27 cellular contexts compared by ENCODE assay signal in the genomic region with DNA sequence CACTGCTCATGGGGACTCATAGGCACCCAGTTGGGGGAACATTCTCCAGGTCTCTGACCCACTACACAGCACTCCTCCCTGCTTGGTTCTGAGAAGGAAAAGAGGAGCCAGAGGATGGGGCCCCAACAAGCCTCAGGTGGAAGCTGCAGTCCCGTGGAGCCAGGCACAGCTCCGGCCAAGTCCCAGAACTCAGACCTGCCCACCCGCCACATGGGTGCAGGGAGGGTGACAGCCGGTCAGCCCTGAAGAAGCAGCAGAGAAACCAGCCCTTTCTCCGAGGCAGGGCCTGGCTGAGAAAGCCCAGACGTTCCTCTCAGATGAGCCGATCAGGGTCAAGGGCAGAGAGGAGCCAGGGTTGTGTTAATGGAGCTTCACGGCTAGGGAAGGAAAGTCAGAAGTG.
A peak's percentile ranks its signal among the peaks of the same experiment; 100 is the strongest.
DNase-seq lines count a peak whose midpoint lies in the region; ATAC-seq, FAIRE-seq and TF ChIP-seq lines count a peak whose summit lies in the region.
"Had no signal": no experiment of that assay in that cellular context is flagged by ENCODE, and none has a peak within 500 bp of the region (broad histone marks: within the 10 kb centered on the region; RNA-seq: fewer than 3 reads in every experiment).

No MANE protein-coding gene starts in this region.

- TF ChIP-seq POLR2A in body of pancreas (IDR thresholded peaks at IDR 0.05) = no peak
- TF ChIP-seq POLR2A in stomach (IDR thresholded peaks at IDR 0.05) = no peak
- TF ChIP-seq POLR2A in Peyer's patch (IDR thresholded peaks at IDR 0.05) = no peak

- 80 to 90% methylated on average over 4 to 8 of the region's 8 CpGs for WGBS in body of pancreas, 2 donors
- WGBS in stomach, 5 donors = 79 to 89% (median 85%) methylated on average over 8 of the region's 8 CpGs

- H3K9me3 ChIP-seq in BLaER1 (peaks cover 5% of the 10 kb centered on the region; the same call in 1 of the 2 replicates), body of pancreas (no peaks in the 10 kb centered on the region), kidney (ENCODE audit: control insufficient read depth in 1 of 2, low read length in 2 of 2) (no peaks in the 10 kb centered on the region), stomach (no peaks in the 10 kb centered on the region), Peyer's patch (no peaks in the 10 kb centered on the region), T-helper 17 cell (ENCODE audit: control insufficient read depth, low read length, poor library complexity, severe bottlenecking) (no peaks in the 10 kb centered on the region)
- H3K9me3 ChIP-seq: prostate gland had no signal

- no peak for ATAC-seq in body of pancreas
- ATAC-seq in GM18517 (IDR thresholded peaks at IDR 0.05; ENCODE audit: unreplicated experiment) = no peak
- no peak for ATAC-seq in T-helper 17 cell
- ATAC-seq: CD8-positive, alpha-beta T cell; K562; naive thymus-derived CD8-positive, alpha-beta T cell; stimulated activated memory B cell treated with anti-CD40 and anti-IgM and Interleukin-4, amounts not matched to agents 10 μg/mL and 1 μg/mL and 100 μg/mL, for 72 hours had no signal

- H3K4me3 ChIP-seq in BLaER1 (no peak overlapping the region), body of pancreas (no peak overlapping the region), kidney (ENCODE audit: low read length in 2 of 2) (no peak overlapping the region), stomach (no peak overlapping the region), Peyer's patch (no peak overlapping the region)
- H3K4me3 ChIP-seq: K562, prostate gland had no signal

- H3K27me3 ChIP-seq in BLaER1 = 0 out of 2 replicates have a peak, but pooled peaks cover 8% of the 10 kb centered on the region
- H3K27me3 ChIP-seq in body of pancreas = no peaks in the 10 kb centered on the region
- peaks cover 0 to 15% (median 0%) of the 10 kb centered on the region in 3 donors for H3K27me3 ChIP-seq in stomach
- H3K27me3 ChIP-seq in Peyer's patch = no peaks in the 10 kb centered on the region

- H3K27ac ChIP-seq in BLaER1 = no peak overlapping the region
- peak overlapping the region; percentile 48 to 96 (median 80) for H3K27ac ChIP-seq in body of pancreas
- peak overlapping the region; percentile 13 to 48 for H3K27ac ChIP-seq in kidney (ENCODE audit: low read depth in 2 of 2, low read length in 2 of 2)
- peak overlapping the region; percentile 73 to 93 (median 89) for H3K27ac ChIP-seq in stomach
- no peak overlapping the region for H3K27ac ChIP-seq in Peyer's patch

- TF ChIP-seq EP300 in stomach (IDR thresholded peaks at IDR 0.05) = no peak

- H3K9ac ChIP-seq in BLaER1 = no peak overlapping the region
- peak overlapping the region in 1 of 2 donors; percentile 9 for H3K9ac ChIP-seq in kidney (ENCODE audit: low read length in 2 of 2)

- FAIRE-seq in kidney (lab: Jason Lieb, UNC) = no peak
- FAIRE-seq: endothelial cell of umbilical vein, H54, islet of Langerhans, K562 had no signal

- no peak overlapping the region for H3K4me3 Mint-ChIP-seq in T-helper 17 cell
- H3K4me3 Mint-ChIP-seq: activated B cell treated with CpG ODN at 0.5 μM for 24 hours; activated CD4-positive, alpha-beta T cell treated with anti-CD3 and anti-CD28 coated beads, Interleukin-2, amount 10 ng/mL, durations not matched to agents 7 days and 5 days; activated naive CD8-positive, alpha-beta T cell treated with anti-CD3 and anti-CD28 coated beads, Interleukin-2, amount 10 ng/mL, durations not matched to agents 7 days and 5 days; activated T-cell treated with anti-CD3 and anti-CD28 coated beads, Interleukin-2, amount 50 U/mL, for 24 hours; CD8-positive, alpha-beta T cell; naive thymus-derived CD8-positive, alpha-beta T cell; stimulated activated memory B cell treated with anti-CD40 and anti-IgM and Interleukin-4, amounts not matched to agents 10 μg/mL and 1 μg/mL and 100 μg/mL, for 72 hours had no signal

- H3K27me3 Mint-ChIP-seq in T-helper 17 cell = peaks cover 38% of the 10 kb centered on the region

- H3K4me1 ChIP-seq in BLaER1 = peaks cover 49% of the 10 kb centered on the region
- peaks cover 71% of the 10 kb centered on the region for H3K4me1 ChIP-seq in body of pancreas
- peaks cover 37 to 44% of the 10 kb centered on the region in 2 donors for H3K4me1 ChIP-seq in kidney (ENCODE audit: control insufficient read depth in 1 of 2, insufficient read depth in 1 of 2, low read depth in 1 of 2, low read length in 2 of 2)
- peaks cover 46 to 67% (median 58%) of the 10 kb centered on the region in 4 donors for H3K4me1 ChIP-seq in stomach
- peaks cover 0 to 34% (median 0%) of the 10 kb centered on the region in 4 donors for H3K4me1 ChIP-seq in Peyer's patch

- no peaks in the 10 kb centered on the region for H3K36me3 Mint-ChIP-seq in T-helper 17 cell (ENCODE audit: low read depth)
- H3K36me3 Mint-ChIP-seq: activated naive CD8-positive, alpha-beta T cell treated with anti-CD3 and anti-CD28 coated beads, Interleukin-2, amount 10 ng/mL, durations not matched to agents 7 days and 5 days; CD8-positive, alpha-beta T cell; stimulated activated memory B cell treated with anti-CD40 and anti-IgM and Interleukin-4, amounts not matched to agents 10 μg/mL and 1 μg/mL and 100 μg/mL, for 72 hours had no signal

- H3K4me1 Mint-ChIP-seq in T-helper 17 cell = peaks cover 2% of the 10 kb centered on the region
- H3K4me1 Mint-ChIP-seq: activated CD4-positive, alpha-beta T cell treated with anti-CD3 and anti-CD28 coated beads, Interleukin-2, amount 10 ng/mL, durations not matched to agents 7 days and 5 days; activated naive CD8-positive, alpha-beta T cell treated with anti-CD3 and anti-CD28 coated beads, Interleukin-2, amount 10 ng/mL, durations not matched to agents 7 days and 5 days had no signal

- intact Hi-C loops in body of pancreas (cut with DNase I) = no loop called here
- intact Hi-C loops in kidney (cut with DNase I) = no loop called here
- intact Hi-C loops in stomach (cut with DNase I; ENCODE audit: low total_unique reads) = no loop called here

- peak overlapping the region; percentile 97; the same call in 1 of the 2 replicates for H3K4me2 ChIP-seq in BLaER1

- H3K36me3 ChIP-seq in BLaER1 (no peaks in the 10 kb centered on the region), body of pancreas (replicated peaks in 1 of 2; ENCODE audit: insufficient read depth in 1 of 2, low read depth in 2 of 2) (no peaks in the 10 kb centered on the region), kidney (ENCODE audit: control insufficient read depth in 1 of 2, insufficient read depth in 2 of 2, low read length in 2 of 2) (no peaks in the 10 kb centered on the region), stomach (no peaks in the 10 kb centered on the region), Peyer's patch (no peaks in the 10 kb centered on the region)
- H3K36me3 ChIP-seq: prostate gland had no signal

- no peak overlapping the region for H3K27ac Mint-ChIP-seq in T-helper 17 cell
- H3K27ac Mint-ChIP-seq: activated B cell treated with CpG ODN at 0.5 μM for 24 hours; activated CD4-positive, alpha-beta T cell treated with anti-CD3 and anti-CD28 coated beads, Interleukin-2, amount 10 ng/mL, durations not matched to agents 7 days and 5 days; activated naive CD8-positive, alpha-beta T cell treated with anti-CD3 and anti-CD28 coated beads, Interleukin-2, amount 10 ng/mL, durations not matched to agents 7 days and 5 days; activated T-cell treated with anti-CD3 and anti-CD28 coated beads, Interleukin-2, amount 50 U/mL, for 24 hours; CD8-positive, alpha-beta T cell; naive thymus-derived CD8-positive, alpha-beta T cell; stimulated activated memory B cell treated with anti-CD40 and anti-IgM and Interleukin-4, amounts not matched to agents 10 μg/mL and 1 μg/mL and 100 μg/mL, for 72 hours had no signal

- TF ChIP-seq CTCF in body of pancreas (IDR thresholded peaks at IDR 0.05) (no peak), kidney (IDR thresholded peaks at IDR 0.05; ENCODE audit: borderline replicate concordance, extremely low read depth, insufficient read depth) (no peak), stomach (IDR thresholded peaks at IDR 0.05) (no peak), Peyer's patch (IDR thresholded peaks at IDR 0.05) (no peak)

- DNase-seq in body of pancreas (no peak), kidney (no peak), stomach (no peak), NCI-H1105 treated with DMSO at 0.1 percent for 48 hours (lab: John Stamatoyannopoulos, UW) (no peak), Peyer's patch (no peak), T-helper 17 cell (no peak)
- DNase-seq: activated B cell treated with CpG ODN at 0.5 μM for 24 hours; activated CD4-positive, alpha-beta T cell treated with anti-CD3 and anti-CD28 coated beads, Interleukin-2, amount 10 ng/mL, durations not matched to agents 7 days and 5 days; activated gamma-delta T cell treated with Interleukin-2 at 50 U/mL for 16 hours; activated naive CD8-positive, alpha-beta T cell treated with anti-CD3 and anti-CD28 coated beads, Interleukin-2, amount 10 ng/mL, durations not matched to agents 7 days and 5 days; activated T-cell treated with anti-CD3 and anti-CD28 coated beads, Interleukin-2, amount 50 U/mL, for 24 hours; CD8-positive, alpha-beta T cell; cerebellar nuclear complex; naive thymus-derived CD8-positive, alpha-beta T cell; NCI-H1092; NCI-H187; NCI-H510A treated with DMSO at 0.1 percent for 48 hours; stimulated activated CD4-positive, alpha-beta T cell treated with anti-CD3 and anti-CD28 coated beads, Interleukin-15, amount 100 ng/mL, for 24 hours; T-helper 1 cell had no signal

- H4K20me1 ChIP-seq in BLaER1 = no peaks in the 10 kb centered on the region

Comparison
In these comparisons a context has a peak if more than half of its experiments do, and no peak if none do; other contexts are left out.
1. H3K27ac ChIP-seq: peak in body of pancreas (4 of 4), kidney (2 of 2) and stomach (5 of 5); none in BLaER1 (single experiment) and Peyer's patch (0 of 4).